In genomic region chr7:65809259-65809981, GRCh38 we compare ENCODE assay signal across 1 cellular context.
TF ChIP-seq lines count a peak whose summit lies in the region.

No MANE protein-coding gene starts in this region.

TF ChIP-seq in WTC11, 78 proteins besides CTCF, POLR2A, EP300 and RAD21 (continued from another document):
- TF ChIP-seq, protein P1, sequence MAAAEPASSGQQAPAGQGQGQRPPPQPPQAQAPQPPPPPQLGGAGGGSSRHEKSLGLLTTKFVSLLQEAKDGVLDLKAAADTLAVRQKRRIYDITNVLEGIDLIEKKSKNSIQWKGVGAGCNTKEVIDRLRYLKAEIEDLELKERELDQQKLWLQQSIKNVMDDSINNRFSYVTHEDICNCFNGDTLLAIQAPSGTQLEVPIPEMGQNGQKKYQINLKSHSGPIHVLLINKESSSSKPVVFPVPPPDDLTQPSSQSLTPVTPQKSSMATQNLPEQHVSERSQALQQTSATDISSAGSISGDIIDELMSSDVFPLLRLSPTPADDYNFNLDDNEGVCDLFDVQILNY (CRISPR knock-in tag; IDR thresholded peaks at IDR 0.05), result no peak
- TF ChIP-seq, protein P2, sequence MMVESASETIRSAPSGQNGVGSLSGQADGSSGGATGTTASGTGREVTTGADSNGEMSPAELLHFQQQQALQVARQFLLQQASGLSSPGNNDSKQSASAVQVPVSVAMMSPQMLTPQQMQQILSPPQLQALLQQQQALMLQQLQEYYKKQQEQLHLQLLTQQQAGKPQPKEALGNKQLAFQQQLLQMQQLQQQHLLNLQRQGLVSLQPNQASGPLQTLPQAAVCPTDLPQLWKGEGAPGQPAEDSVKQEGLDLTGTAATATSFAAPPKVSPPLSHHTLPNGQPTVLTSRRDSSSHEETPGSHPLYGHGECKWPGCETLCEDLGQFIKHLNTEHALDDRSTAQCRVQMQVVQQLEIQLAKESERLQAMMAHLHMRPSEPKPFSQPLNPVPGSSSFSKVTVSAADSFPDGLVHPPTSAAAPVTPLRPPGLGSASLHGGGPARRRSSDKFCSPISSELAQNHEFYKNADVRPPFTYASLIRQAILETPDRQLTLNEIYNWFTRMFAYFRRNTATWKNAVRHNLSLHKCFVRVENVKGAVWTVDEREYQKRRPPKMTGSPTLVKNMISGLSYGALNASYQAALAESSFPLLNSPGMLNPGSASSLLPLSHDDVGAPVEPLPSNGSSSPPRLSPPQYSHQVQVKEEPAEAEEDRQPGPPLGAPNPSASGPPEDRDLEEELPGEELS (CRISPR knock-in tag; IDR thresholded peaks at IDR 0.05), result no peak
- TF ChIP-seq, protein P3, sequence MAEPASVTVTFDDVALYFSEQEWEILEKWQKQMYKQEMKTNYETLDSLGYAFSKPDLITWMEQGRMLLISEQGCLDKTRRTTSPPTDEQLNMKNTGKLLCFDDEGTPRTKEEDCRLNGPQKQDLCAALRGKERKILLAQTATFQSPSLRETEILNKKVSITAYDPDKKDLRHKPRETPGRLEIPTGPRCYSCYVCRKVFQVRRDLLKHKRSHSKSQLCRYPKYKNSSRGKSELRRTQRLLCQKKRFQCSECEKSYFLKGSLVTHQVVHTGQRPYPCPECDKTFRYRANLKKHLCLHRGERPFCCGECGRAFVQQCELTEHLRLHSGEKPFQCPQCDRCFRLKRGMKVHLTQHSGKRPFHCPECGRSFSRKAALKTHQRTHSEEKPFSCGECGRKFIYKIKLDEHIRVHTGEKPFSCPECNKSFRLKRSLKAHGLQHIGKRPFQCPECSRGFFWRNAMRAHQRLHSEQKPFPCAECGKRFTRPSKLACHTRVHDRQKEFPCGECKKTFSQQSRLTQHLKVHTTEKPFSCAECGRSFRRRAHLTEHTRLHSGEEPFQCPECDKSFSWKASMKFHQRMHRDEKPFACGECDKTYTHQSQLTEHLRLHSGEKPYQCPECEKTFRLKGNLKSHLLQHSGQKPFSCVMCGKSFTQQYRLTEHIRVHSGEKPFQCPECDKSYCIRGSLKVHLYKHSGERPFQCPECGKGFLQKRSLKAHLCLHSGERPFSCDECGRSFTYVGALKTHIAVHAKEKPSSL (CRISPR knock-in tag; conservative IDR thresholded peaks at IDR 0.05), result no peak
- no peak for TF ChIP-seq ZNF423 (CRISPR knock-in tag; IDR thresholded peaks at IDR 0.05)
- no peak for TF ChIP-seq FOXP1 (CRISPR knock-in tag; IDR thresholded peaks at IDR 0.05; ENCODE audit: borderline replicate concordance)
- TF ChIP-seq SMAD3 (CRISPR knock-in tag; IDR thresholded peaks at IDR 0.05; ENCODE audit: borderline replicate concordance), result no peak
